Comparison of ENCODE assay signal across 1 cellular context in the genomic region with DNA sequence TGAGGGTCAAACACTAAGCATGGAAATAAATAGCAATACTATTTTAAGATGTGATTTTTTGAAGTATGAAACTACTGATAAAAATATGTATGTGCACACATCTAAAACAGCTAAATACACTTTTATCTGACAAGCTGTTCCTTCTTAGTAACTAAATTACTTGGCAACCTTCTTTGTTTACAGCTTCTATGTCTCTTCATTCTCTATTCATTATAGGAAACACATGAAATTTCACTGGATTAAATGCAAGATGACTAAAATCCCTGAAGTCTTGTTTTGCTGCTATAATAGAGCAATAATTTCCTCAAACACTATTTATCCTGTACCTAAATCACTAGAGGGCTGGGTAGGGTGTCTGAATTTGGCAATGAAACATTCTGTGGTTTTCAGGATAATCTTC.
TF ChIP-seq lines count a peak whose summit lies in the region.

No MANE protein-coding gene starts in this region.

TF ChIP-seq in IMR-90, 13 proteins besides CTCF, POLR2A, EP300 and RAD21:
- no peak for TF ChIP-seq MAZ (IDR thresholded peaks at IDR 0.05; ENCODE audit: borderline replicate concordance, low read depth, low read length)
- no peak for TF ChIP-seq SMC3 (IDR thresholded peaks at IDR 0.05; ENCODE audit: low read depth, low read length)
- no peak for TF ChIP-seq MXI1 (IDR thresholded peaks at IDR 0.05; ENCODE audit: borderline replicate concordance, low read depth, low read length)
- no peak for TF ChIP-seq CEBPB (IDR thresholded peaks at IDR 0.05; ENCODE audit: low read depth, low read length)
- no peak for TF ChIP-seq RFX5 (IDR thresholded peaks at IDR 0.05; ENCODE audit: low read depth, low read length)
- no peak for TF ChIP-seq RCOR1 (IDR thresholded peaks at IDR 0.05; ENCODE audit: insufficient replicate concordance, low read length)
- TF ChIP-seq MAFK (IDR thresholded peaks at IDR 0.05; ENCODE audit: low read depth, low read length) = no peak
- TF ChIP-seq NFE2L2 (IDR thresholded peaks at IDR 0.05; ENCODE audit: low read depth, low read length) = no peak
- TF ChIP-seq FOS (IDR thresholded peaks at IDR 0.05; ENCODE audit: low read depth, low read length) = no peak
- TF ChIP-seq BHLHE40 (IDR thresholded peaks at IDR 0.05; ENCODE audit: low read depth, low read length) = no peak
- TF ChIP-seq, protein P1, sequence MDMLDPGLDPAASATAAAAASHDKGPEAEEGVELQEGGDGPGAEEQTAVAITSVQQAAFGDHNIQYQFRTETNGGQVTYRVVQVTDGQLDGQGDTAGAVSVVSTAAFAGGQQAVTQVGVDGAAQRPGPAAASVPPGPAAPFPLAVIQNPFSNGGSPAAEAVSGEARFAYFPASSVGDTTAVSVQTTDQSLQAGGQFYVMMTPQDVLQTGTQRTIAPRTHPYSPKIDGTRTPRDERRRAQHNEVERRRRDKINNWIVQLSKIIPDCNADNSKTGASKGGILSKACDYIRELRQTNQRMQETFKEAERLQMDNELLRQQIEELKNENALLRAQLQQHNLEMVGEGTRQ (IDR thresholded peaks at IDR 0.05; ENCODE audit: low read depth, low read length) = no peak
- TF ChIP-seq, protein P2, sequence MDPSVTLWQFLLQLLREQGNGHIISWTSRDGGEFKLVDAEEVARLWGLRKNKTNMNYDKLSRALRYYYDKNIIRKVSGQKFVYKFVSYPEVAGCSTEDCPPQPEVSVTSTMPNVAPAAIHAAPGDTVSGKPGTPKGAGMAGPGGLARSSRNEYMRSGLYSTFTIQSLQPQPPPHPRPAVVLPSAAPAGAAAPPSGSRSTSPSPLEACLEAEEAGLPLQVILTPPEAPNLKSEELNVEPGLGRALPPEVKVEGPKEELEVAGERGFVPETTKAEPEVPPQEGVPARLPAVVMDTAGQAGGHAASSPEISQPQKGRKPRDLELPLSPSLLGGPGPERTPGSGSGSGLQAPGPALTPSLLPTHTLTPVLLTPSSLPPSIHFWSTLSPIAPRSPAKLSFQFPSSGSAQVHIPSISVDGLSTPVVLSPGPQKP (IDR thresholded peaks at IDR 0.05; ENCODE audit: borderline replicate concordance, low read depth, low read length) = no peak
- TF ChIP-seq CHD1 (IDR thresholded peaks at IDR 0.05; ENCODE audit: low read depth, low read length) = no peak
